ENCODE assay signal across 20 cellular contexts in genomic region chr6:36320475-36320874, GRCh38. TPM values are rescaled to one million over a fixed set of nuclear protein-coding genes. Genes with fewer than 3 reads are reported as not detected.
DNase-seq lines count a peak whose midpoint lies in the region; ATAC-seq, FAIRE-seq and TF ChIP-seq lines count a peak whose summit lies in the region.
"Had no signal": no experiment of that assay in that cellular context is flagged by ENCODE, and none has a peak within 500 bp of the region (broad histone marks: within the 10 kb centered on the region; RNA-seq: fewer than 3 reads in every experiment).

No MANE protein-coding gene starts in this region.

- H3K9me2 ChIP-seq in OCI-LY7 (ENCODE audit: insufficient read depth, low read length): no peaks in the 10 kb centered on the region

- H3K79me2 ChIP-seq in OCI-LY7 (ENCODE audit: insufficient read depth, low read depth, low read length): no peaks in the 10 kb centered on the region

- H3K9me3 ChIP-seq in A549 (no peaks in the 10 kb centered on the region), OCI-LY7 (ENCODE audit: low read length) (no peaks in the 10 kb centered on the region)
- H3K9me3 ChIP-seq: heart right ventricle, neutrophil had no signal

- no TSS peak for BruUV-seq in OCI-LY7 (replicated peaks; lab: Mats Ljungman, UMichigan)

- H3K4me3 ChIP-seq in A549 (no peak overlapping the region), epithelial cell of esophagus (ENCODE audit: low read length) (no peak overlapping the region), OCI-LY7 (ENCODE audit: low read depth, low read length, poor library complexity, severe bottlenecking) (no peak overlapping the region)
- H3K4me3 ChIP-seq: heart right ventricle had no signal

- no peak overlapping the region for H2AFZ ChIP-seq in OCI-LY7 (ENCODE audit: low read length)

- H3K27ac ChIP-seq in A549 (no peak overlapping the region), OCI-LY7 (ENCODE audit: low read depth, low read length, poor library complexity, severe bottlenecking) (no peak overlapping the region)
- H3K27ac ChIP-seq: heart right ventricle, neutrophil had no signal

- FAIRE-seq in A549 (lab: Jason Lieb, UNC): no peak

- H3K4me2 ChIP-seq in A549 (0 out of 3 replicates have a peak overlapping the region, but pooled peaks have one; percentile 32), OCI-LY7 (ENCODE audit: low read length) (no peak overlapping the region)

- no peaks in the 10 kb centered on the region for H4K20me1 ChIP-seq in OCI-LY7 (ENCODE audit: insufficient read depth, low read length)

- TF ChIP-seq EP300 in A549 (IDR thresholded peaks at IDR 0.05): no peak

- WGBS in A549 (ENCODE audit: missing lambda C conversion rate): 48% methylated on average over 11 of the region's 11 CpGs

- H3K4me1 ChIP-seq in A549 (no peaks in the 10 kb centered on the region), OCI-LY7 (ENCODE audit: insufficient read depth, low read length, poor library complexity, severe bottlenecking) (no peaks in the 10 kb centered on the region)
- H3K4me1 ChIP-seq: heart right ventricle had no signal

- intact Hi-C loops in OCI-LY7 (cut with micrococcal nuclease; ENCODE audit: unreplicated experiment): no loop called here

- no peak for TF ChIP-seq RAD21 in A549 (conservative IDR thresholded peaks at IDR 0.05 in 1 of 2, IDR thresholded peaks at IDR 0.05 in 1 of 2)

- DNase-seq in A549 (ENCODE audit: low read depth in 1 of 2, low spot score in 1 of 2): peak in 1 of 2 experiments; percentile 6
- DNase-seq in Daoy (ENCODE audit: low read depth): peak; percentile 41
- DNase-seq in NCI-H2227 treated with DMSO at 0.1 percent for 48 hours (lab: John Stamatoyannopoulos, UW): peak; percentile 12
- peak; percentile 26 for DNase-seq in epithelial cell of esophagus (ENCODE audit: low read depth)
- DNase-seq in NK-92 (lab: John Stamatoyannopoulos, UW; ENCODE audit: unreplicated experiment): no peak
- no peak for DNase-seq in stimulated activated CD4-positive, alpha-beta T cell treated with anti-CD3 and anti-CD28 coated beads, Interleukin-15, amount 100 ng/mL, for 24 hours
- no peak for DNase-seq in OCI-LY7 (ENCODE audit: low spot score)
- DNase-seq: activated CD8-positive, alpha-beta T cell treated with anti-CD3 and anti-CD28 coated beads for 36 hours; activated T-cell treated with anti-CD3 and anti-CD28 coated beads, Interleukin-2, amount 50 U/mL, for 48 hours; COR-L47; HCEC 1CT; heart right ventricle; islet precursor cell; MV-4-11; NCI-H446 treated with DMSO at 0.1 percent for 48 hours; right cardiac atrium had no signal

- ATAC-seq in A549 (peak; percentile 67 to 68; a peak in 5 of 6 replicates), HG02970 (IDR thresholded peaks at IDR 0.05; ENCODE audit: low FRiP score, unreplicated experiment) (no peak)
- ATAC-seq: activated CD8-positive, alpha-beta T cell treated with anti-CD3 and anti-CD28 coated beads for 36 hours; heart right ventricle; Panc1; right cardiac atrium had no signal

- CTCF ChIA-PET in A549 (lab: Yijun Ruan, JAX) (interaction anchor here (0.6 to 1.1 kb wide), 4 partner anchors 8 to 21 kb away, joined by 3 to 4 read pairs (median 3); no protein-coding TSS in a partner anchor), OCI-LY7 (lab: Charles Lee; ENCODE audit: unreplicated experiment) (interaction anchor here (0.9 kb wide), 1 partner anchor 18 kb away, joined by 4 read pairs; no protein-coding TSS in a partner anchor)

- TF ChIP-seq CTCF in A549 (IDR thresholded peaks at IDR 0.05) (no peak), epithelial cell of esophagus (IDR thresholded peaks at IDR 0.05; ENCODE audit: insufficient read depth, low read depth, low read length, missing control alignments) (no peak), OCI-LY7 (conservative IDR thresholded peaks at IDR 0.05; ENCODE audit: low read length) (no peak)

- no peak for TF ChIP-seq POLR2A in A549 (IDR thresholded peaks at IDR 0.05; ENCODE audit: low read length)

- H3K36me3 ChIP-seq in OCI-LY7 (ENCODE audit: insufficient read depth, low read length): no peaks in the 10 kb centered on the region
- H3K36me3 ChIP-seq: heart right ventricle, neutrophil had no signal

- POLR2A ChIA-PET in A549 (lab: Yijun Ruan, JAX): no interaction called here
- POLR2A ChIA-PET in OCI-LY7 (lab: Charles Lee): no interaction called here

TF ChIP-seq in A549, 52 proteins besides CTCF, POLR2A, EP300 and RAD21:
- TF ChIP-seq TFCP2L1 (CRISPR knock-in tag; IDR thresholded peaks at IDR 0.05): no peak
- TF ChIP-seq NFE2L2 (conservative IDR thresholded peaks at IDR 0.05; ENCODE audit: low read length): no peak
- TF ChIP-seq HOXA7 (CRISPR knock-in tag; IDR thresholded peaks at IDR 0.05): no peak
- no peak for TF ChIP-seq FOSL2 (IDR thresholded peaks at IDR 0.05)
- no peak for TF ChIP-seq FOSL2 (CRISPR knock-in tag; IDR thresholded peaks at IDR 0.05)
- no peak for TF ChIP-seq ZC3H11A (IDR thresholded peaks at IDR 0.05)
- TF ChIP-seq NPAS2 (CRISPR knock-in tag; IDR thresholded peaks at IDR 0.05; ENCODE audit: borderline replicate concordance): no peak
- no peak for TF ChIP-seq MAZ (IDR thresholded peaks at IDR 0.05; ENCODE audit: borderline replicate concordance, low read depth, low read length)
- TF ChIP-seq EHMT2 (IDR thresholded peaks at IDR 0.05; ENCODE audit: low read depth): no peak
- TF ChIP-seq ATOH8 (CRISPR knock-in tag; IDR thresholded peaks at IDR 0.05; ENCODE audit: low read depth): no peak
- no peak for TF ChIP-seq NR3C1 (IDR thresholded peaks at IDR 0.05)

RNA-seq across cellular contexts. Expression of gene BNIP5, which starts 16.2 kb away (rescaled TPM):
- polyA plus RNA-seq in A549 (2011; rRNA removed) (not detected in 2 replicates), A549 (2017; fragmentation: RNase III; extraction: RNeasy Plus Mini Kit Qiagen cat#74134 plus additional on column Dnase treatment) (not detected in 3 replicates)
- not detected in 2 replicates for polyA plus RNA-seq in A549 (2012; cell fraction: cytosol; rRNA removed)
- not detected in 2 replicates for polyA plus RNA-seq in A549 (2012; cell fraction: nucleus; rRNA removed)
- not detected in 2 replicates for polyA minus RNA-seq in A549 (2011; rRNA and poly(A)+ RNA removed)
- not detected in 2 replicates for total RNA-seq in Daoy (2014; rRNA removed; shearing (Covaris generic))
- not detected in 2 replicates for total RNA-seq in OCI-LY7 (2014; rRNA removed; shearing (Covaris generic))
- not detected in 2 replicates for total RNA-seq in OCI-LY7 (2022)
- total RNA-seq: activated CD8-positive, alpha-beta T cell treated with anti-CD3 and anti-CD28 coated beads for 36 hours; fibroblast of lung; heart right ventricle had no signal
- polyA plus RNA-seq: fibroblast of lung, heart right ventricle had no signal

RNA-seq across cellular contexts. Expression of gene PNPLA1, which starts 50.6 kb away (rescaled TPM):
- polyA plus RNA-seq in A549 (2011; rRNA removed) (0.09 and 0.12 TPM in 2 replicates), A549 (2017; fragmentation: RNase III; extraction: RNeasy Plus Mini Kit Qiagen cat#74134 plus additional on column Dnase treatment) (0.04 TPM in 1 of 3 replicates, not detected in the others)
- 0.04 and 0.07 TPM in 2 replicates for polyA plus RNA-seq in A549 (2012; cell fraction: cytosol; rRNA removed)
- polyA plus RNA-seq in A549 (2012; cell fraction: nucleus; rRNA removed): 0.02 TPM in 1 of 2 replicates, not detected in the other
- 0.12 and 0.24 TPM in 2 replicates for polyA minus RNA-seq in A549 (2011; rRNA and poly(A)+ RNA removed)
- total RNA-seq in Daoy (2014; rRNA removed; shearing (Covaris generic)): not detected in 2 replicates
- not detected in 2 replicates for total RNA-seq in OCI-LY7 (2014; rRNA removed; shearing (Covaris generic))
- not detected in 2 replicates for total RNA-seq in OCI-LY7 (2022)
- total RNA-seq: activated CD8-positive, alpha-beta T cell treated with anti-CD3 and anti-CD28 coated beads for 36 hours; fibroblast of lung; right cardiac atrium had no signal
- polyA plus RNA-seq: heart right ventricle, right cardiac atrium had no signal

Comparison
In these comparisons a context has a peak if more than half of its experiments do, and no peak if none do; other contexts are left out.
1. DNase-seq: peak in Daoy (single experiment), NCI-H2227 treated with DMSO at 0.1 percent for 48 hours (single experiment) and epithelial cell of esophagus (single experiment); none in NK-92 (single experiment), stimulated activated CD4-positive, alpha-beta T cell treated with anti-CD3 and anti-CD28 coated beads, Interleukin-15, amount 100 ng/mL, for 24 hours (single experiment) and OCI-LY7 (single experiment).